In genomic region chr22:36722055-36722454, GRCh38 we compare ENCODE assay signal across 38 cellular contexts. TPM values are rescaled to one million over a fixed set of nuclear protein-coding genes. Genes with fewer than 3 reads are reported as not detected.
"Had no signal": no experiment of that assay in that cellular context is flagged by ENCODE, and none has a peak within 500 bp of the region (broad histone marks: within the 10 kb centered on the region; RNA-seq: fewer than 3 reads in every experiment).

No MANE protein-coding gene starts in this region.

- H3K4me3 ChIP-seq: MG63 had no signal

- DNase-seq: Karpas-422, Kasumi-1, MG63, MM.1S, MV-4-11, NCI-H1048, NCI-H1092, NCI-H1092 treated with DMSO at 0.1 percent for 48 hours, NCI-H1105, NCI-H1105 treated with DMSO at 0.1 percent for 48 hours, NCI-H1417, NCI-H1417 treated with DMSO at 0.1 percent for 48 hours, NCI-H1436, NCI-H1436 treated with DMSO at 0.1 percent for 48 hours, NCI-H146, NCI-H1694, NCI-H1694 treated with DMSO at 0.1 percent for 48 hours, NCI-H187, NCI-H187 treated with DMSO at 0.1 percent for 48 hours, NCI-H1930, NCI-H2029, NCI-H2029 treated with DMSO at 0.1 percent for 48 hours, NCI-H2081, NCI-H2081 treated with DMSO at 0.1 percent for 48 hours, NCI-H2107, NCI-H2171, NCI-H2171 treated with DMSO at 0.1 percent for 48 hours, NCI-H2227 treated with DMSO at 0.1 percent for 48 hours, NCI-H226, NCI-H345, NCI-H446, NCI-H446 treated with DMSO at 0.1 percent for 48 hours, NCI-H510A had no signal

- H3K36me3 ChIP-seq: MG63 had no signal

- H3K27ac ChIP-seq: KMS-11 had no signal

- H3K9me3 ChIP-seq: MG63 had no signal

RNA-seq across cellular contexts. Expression of gene CACNG2, which starts 18.5 kb away (rescaled TPM):
- total RNA-seq: LHCN-M2, M059J, MCF 10A, NCI-H460 had no signal
